Comparison of ENCODE assay signal across 26 cellular contexts in the genomic region with DNA sequence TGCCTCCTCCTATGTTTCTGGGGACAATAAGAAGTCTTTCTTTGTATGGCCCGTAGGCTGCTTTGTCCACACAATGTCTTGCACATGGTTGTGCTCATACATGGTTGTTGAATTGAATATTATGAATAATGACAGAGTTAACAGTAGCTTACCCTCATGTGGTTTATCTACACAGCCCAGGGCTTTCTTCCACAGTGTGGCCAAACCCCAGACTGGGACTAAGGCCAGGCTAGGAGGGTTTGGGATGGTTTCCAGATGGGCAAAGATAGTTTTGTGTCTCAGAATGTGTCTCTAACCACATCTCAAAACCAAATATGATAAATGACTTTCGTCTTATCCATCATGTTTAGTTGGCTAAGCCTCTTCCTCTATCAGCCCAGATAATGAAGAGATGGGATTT.
"Had no signal": no experiment of that assay in that cellular context is flagged by ENCODE, and none has a peak within 500 bp of the region (broad histone marks: within the 10 kb centered on the region; RNA-seq: fewer than 3 reads in every experiment).

No MANE protein-coding gene starts in this region.

- H3K36me3 Mint-ChIP-seq: activated naive CD4-positive, alpha-beta T cell treated with anti-CD3 and anti-CD28 coated beads, Interleukin-2, amount 10 ng/mL, durations not matched to agents 7 days and 5 days; activated naive CD8-positive, alpha-beta T cell treated with anti-CD3 and anti-CD28 coated beads, Interleukin-2, amount 10 ng/mL, durations not matched to agents 7 days and 5 days had no signal

- H3K27ac ChIP-seq: adrenal gland, body of pancreas, Peyer's patch, WERI-Rb-1 had no signal

- DNase-seq: activated CD4-positive, alpha-beta T cell treated with anti-CD3 and anti-CD28 coated beads for 4 hours; activated CD8-positive, alpha-beta memory T cell treated with anti-CD3 and anti-CD28 coated beads, Interleukin-2, amount 50 U/mL, for 4 hours; activated CD8-positive, alpha-beta T cell treated with anti-CD3 and anti-CD28 coated beads for 36 hours; activated gamma-delta T cell treated with Interleukin-2 at 50 U/mL for 16 hours; activated naive CD4-positive, alpha-beta T cell treated with anti-CD3 and anti-CD28 coated beads, Interleukin-2, amount 10 ng/mL, durations not matched to agents 7 days and 5 days; activated naive CD8-positive, alpha-beta T cell treated with anti-CD3 and anti-CD28 coated beads, Interleukin-2, amount 10 ng/mL, durations not matched to agents 7 days and 5 days; activated T-cell treated with anti-CD3 and anti-CD28 coated beads, Interleukin-2, amount 50 U/mL, for 72 hours; adrenal gland; anterior cingulate cortex; body of pancreas; NCI-H1092; NCI-H1417 treated with DMSO at 0.1 percent for 48 hours; NCI-H1694; NCI-H2029; NCI-H2107; NCI-H2171 treated with DMSO at 0.1 percent for 48 hours; NCI-H510A treated with DMSO at 0.1 percent for 48 hours; NCI-H69; NK-92 treated with Interleukin-12 subunit alpha and Interleukin-12 subunit beta, amount 100 ng/mL, for 24 hours; Peyer's patch; SIG-M5; T-helper 17 cell; T-helper 9 cell; WERI-Rb-1 had no signal

- H3K4me1 Mint-ChIP-seq: activated naive CD4-positive, alpha-beta T cell treated with anti-CD3 and anti-CD28 coated beads, Interleukin-2, amount 10 ng/mL, durations not matched to agents 7 days and 5 days; activated naive CD8-positive, alpha-beta T cell treated with anti-CD3 and anti-CD28 coated beads, Interleukin-2, amount 10 ng/mL, durations not matched to agents 7 days and 5 days; central memory CD8-positive, alpha-beta T cell had no signal

- H3K27ac Mint-ChIP-seq: activated CD8-positive, alpha-beta T cell treated with anti-CD3 and anti-CD28 coated beads for 36 hours; activated naive CD4-positive, alpha-beta T cell treated with anti-CD3 and anti-CD28 coated beads, Interleukin-2, amount 10 ng/mL, durations not matched to agents 7 days and 5 days; activated naive CD8-positive, alpha-beta T cell treated with anti-CD3 and anti-CD28 coated beads, Interleukin-2, amount 10 ng/mL, durations not matched to agents 7 days and 5 days; activated T-cell treated with anti-CD3 and anti-CD28 coated beads, Interleukin-2, amount 50 U/mL, for 72 hours; activated T-helper 2 cell treated with anti-CD3 and anti-CD28 coated beads, Interferon-gamma antibody, Interleukin-2, Interleukin-4, amounts not matched to agents 10 μg/mL and 5 μg/mL and 100 μg/mL, durations not matched to agents 14 hours and 24 hours and 36 hours; T-helper 17 cell had no signal

- H3K4me3 Mint-ChIP-seq: activated CD8-positive, alpha-beta T cell treated with anti-CD3 and anti-CD28 coated beads for 36 hours; activated naive CD4-positive, alpha-beta T cell treated with anti-CD3 and anti-CD28 coated beads, Interleukin-2, amount 10 ng/mL, durations not matched to agents 7 days and 5 days; activated naive CD8-positive, alpha-beta T cell treated with anti-CD3 and anti-CD28 coated beads, Interleukin-2, amount 10 ng/mL, durations not matched to agents 7 days and 5 days; activated T-cell treated with anti-CD3 and anti-CD28 coated beads, Interleukin-2, amount 50 U/mL, for 72 hours; central memory CD8-positive, alpha-beta T cell; T-helper 17 cell had no signal

- H3K36me3 ChIP-seq: adrenal gland, Peyer's patch, WERI-Rb-1 had no signal

- ATAC-seq: activated CD8-positive, alpha-beta T cell treated with anti-CD3 and anti-CD28 coated beads for 36 hours; activated T-cell treated with anti-CD3 and anti-CD28 coated beads, Interleukin-2, amount 50 U/mL, for 72 hours; body of pancreas; T-helper 17 cell had no signal

- H3K9me3 Mint-ChIP-seq: activated CD8-positive, alpha-beta T cell treated with anti-CD3 and anti-CD28 coated beads for 36 hours; activated naive CD4-positive, alpha-beta T cell treated with anti-CD3 and anti-CD28 coated beads, Interleukin-2, amount 10 ng/mL, durations not matched to agents 7 days and 5 days; activated naive CD8-positive, alpha-beta T cell treated with anti-CD3 and anti-CD28 coated beads, Interleukin-2, amount 10 ng/mL, durations not matched to agents 7 days and 5 days; activated T-cell treated with anti-CD3 and anti-CD28 coated beads, Interleukin-2, amount 50 U/mL, for 72 hours; activated T-helper 2 cell treated with anti-CD3 and anti-CD28 coated beads, Interferon-gamma antibody, Interleukin-2, Interleukin-4, amounts not matched to agents 10 μg/mL and 5 μg/mL and 100 μg/mL, durations not matched to agents 14 hours and 24 hours and 36 hours had no signal

- H3K4me1 ChIP-seq: adrenal gland, body of pancreas, Peyer's patch had no signal

- H3K4me3 ChIP-seq: adrenal gland, body of pancreas, Peyer's patch had no signal

- H3K9me3 ChIP-seq: adrenal gland, body of pancreas, Peyer's patch had no signal

- H3K27me3 ChIP-seq: body of pancreas, Peyer's patch had no signal
